12 cellular contexts compared by ENCODE assay signal in the genomic region with DNA sequence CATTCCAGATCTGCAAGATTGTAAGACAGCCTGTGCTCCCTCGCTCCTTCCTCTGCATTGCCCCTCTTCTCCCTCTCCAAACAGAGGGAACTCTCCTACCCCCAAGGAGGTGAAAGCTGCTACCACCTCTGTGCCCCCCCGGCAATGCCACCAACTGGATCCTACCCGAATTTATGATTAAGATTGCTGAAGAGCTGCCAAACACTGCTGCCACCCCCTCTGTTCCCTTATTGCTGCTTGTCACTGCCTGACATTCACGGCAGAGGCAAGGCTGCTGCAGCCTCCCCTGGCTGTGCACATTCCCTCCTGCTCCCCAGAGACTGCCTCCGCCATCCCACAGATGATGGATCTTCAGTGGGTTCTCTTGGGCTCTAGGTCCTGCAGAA. TPM values are rescaled to one million over a fixed set of nuclear protein-coding genes. Genes with fewer than 3 reads are reported as not detected.
DNase-seq lines count a peak whose midpoint lies in the region; ATAC-seq and TF ChIP-seq lines count a peak whose summit lies in the region.
"Had no signal": no experiment of that assay in that cellular context is flagged by ENCODE, and none has a peak within 500 bp of the region (broad histone marks: within the 10 kb centered on the region; RNA-seq: fewer than 3 reads in every experiment).

No MANE protein-coding gene starts in this region.

- H3K4me1 ChIP-seq in naive thymus-derived CD4-positive, alpha-beta T cell (ENCODE audit: control insufficient read depth in 2 of 2, insufficient read depth in 2 of 2, low read length in 2 of 2): peaks cover 92 to 94% of the 10 kb centered on the region in 2 donors

- H3K9me3 ChIP-seq in CD4-positive, alpha-beta T cell (ENCODE audit: control insufficient read depth, low read length): no peaks in the 10 kb centered on the region
- H3K9me3 ChIP-seq in KOPT-K1 (ENCODE audit: insufficient read depth, low read length, poor library complexity, severe bottlenecking): no peaks in the 10 kb centered on the region
- H3K9me3 ChIP-seq in naive thymus-derived CD4-positive, alpha-beta T cell (ENCODE audit: control insufficient read depth in 2 of 3, low read length in 3 of 3): no peaks in the 10 kb centered on the region
- H3K9me3 ChIP-seq: left ventricle myocardium inferior, psoas muscle had no signal

- H3K27ac Mint-ChIP-seq in CD4-positive, alpha-beta T cell: peak overlapping the region; percentile 93
- peak overlapping the region; percentile 99 for H3K27ac Mint-ChIP-seq in activated T-helper 1 cell treated with anti-CD3 and anti-CD28 coated beads, Interleukin-12 subunit alpha, Interleukin-12 subunit beta, Interleukin-2, Interleukin-4 antibody, amounts not matched to agents 30 ng/mL and 10 ng/mL and 1 ng/mL, durations not matched to agents 14 hours and 24 hours and 36 hours
- H3K27ac Mint-ChIP-seq in naive thymus-derived CD4-positive, alpha-beta T cell: peak overlapping the region; percentile 93 to 99 (median 96)

- peaks cover 6% of the 10 kb centered on the region for H3K27me3 Mint-ChIP-seq in CD4-positive, alpha-beta T cell
- H3K27me3 Mint-ChIP-seq in activated T-helper 1 cell treated with anti-CD3 and anti-CD28 coated beads, Interleukin-12 subunit alpha, Interleukin-12 subunit beta, Interleukin-2, Interleukin-4 antibody, amounts not matched to agents 30 ng/mL and 10 ng/mL and 1 ng/mL, durations not matched to agents 14 hours and 24 hours and 36 hours (ENCODE audit: insufficient read depth): peaks cover 2% of the 10 kb centered on the region
- H3K27me3 Mint-ChIP-seq in naive thymus-derived CD4-positive, alpha-beta T cell: peaks cover 0 to 4% (median 0%) of the 10 kb centered on the region in 5 donors

- POLR2A ChIA-PET in CD4-positive, alpha-beta T cell (lab: Charles Lee): interaction anchor here (0.7 to 13.3 kb wide), 12 partner anchors 10 to 810 kb away, joined by 3 to 613 read pairs (median 31); a partner anchor contains a TSS
- POLR2A ChIA-PET in naive thymus-derived CD4-positive, alpha-beta T cell (lab: Charles Lee): interaction anchor here (0.6 to 13.3 kb wide), 11 partner anchors 9 to 828 kb away, joined by 3 to 709 read pairs (median 7); no protein-coding TSS in a partner anchor
- POLR2A ChIA-PET in HEK293T (lab: Yijun Ruan, JAX): no interaction called here

- no peaks in the 10 kb centered on the region for H3K36me3 ChIP-seq in KOPT-K1 (ENCODE audit: insufficient read depth, low read length)
- H3K36me3 ChIP-seq in naive thymus-derived CD4-positive, alpha-beta T cell (ENCODE audit: control insufficient read depth in 2 of 3, insufficient read depth in 3 of 3, low read length in 3 of 3): peaks cover 54 to 60% (median 54%) of the 10 kb centered on the region in 3 experiments
- H3K36me3 ChIP-seq: left ventricle myocardium inferior had no signal

- no peak for ATAC-seq in CD4-positive, alpha-beta T cell (ENCODE audit: poor library complexity)
- no peak for ATAC-seq in naive thymus-derived CD4-positive, alpha-beta T cell
- ATAC-seq in GM21360 (IDR thresholded peaks at IDR 0.05; ENCODE audit: unreplicated experiment): no peak
- ATAC-seq: psoas muscle had no signal

- peak overlapping the region; percentile 85 for H3K4me3 Mint-ChIP-seq in CD4-positive, alpha-beta T cell
- peak overlapping the region; percentile 79 for H3K4me3 Mint-ChIP-seq in activated T-helper 1 cell treated with anti-CD3 and anti-CD28 coated beads, Interleukin-12 subunit alpha, Interleukin-12 subunit beta, Interleukin-2, Interleukin-4 antibody, amounts not matched to agents 30 ng/mL and 10 ng/mL and 1 ng/mL, durations not matched to agents 14 hours and 24 hours and 36 hours
- peak overlapping the region; percentile 79 to 92 (median 82) for H3K4me3 Mint-ChIP-seq in naive thymus-derived CD4-positive, alpha-beta T cell

- H3K27me3 ChIP-seq in CD4-positive, alpha-beta T cell (ENCODE audit: control insufficient read depth, insufficient read depth, low read length): no peaks in the 10 kb centered on the region
- no peaks in the 10 kb centered on the region for H3K27me3 ChIP-seq in naive thymus-derived CD4-positive, alpha-beta T cell (ENCODE audit: control insufficient read depth in 2 of 2, insufficient read depth in 2 of 2, low read length in 2 of 2)

- no peak for DNase-seq in CD4-positive, alpha-beta T cell
- no peak for DNase-seq in activated T-helper 1 cell treated with anti-CD3 and anti-CD28 coated beads, Interleukin-12 subunit alpha, Interleukin-12 subunit beta, Interleukin-2, Interleukin-4 antibody, amounts not matched to agents 30 ng/mL and 10 ng/mL and 1 ng/mL, durations not matched to agents 14 hours and 24 hours and 36 hours (ENCODE audit: low spot score)
- peak in 2 of 9 donors; percentile 33 to 42 for DNase-seq in naive thymus-derived CD4-positive, alpha-beta T cell
- DNase-seq in GM20000 (ENCODE audit: low spot score) (no peak), HEK293T (ENCODE audit: extremely low spot score) (no peak), GM10266 (ENCODE audit: extremely low spot score) (no peak)
- DNase-seq: foreskin fibroblast, left ventricle myocardium inferior, NCI-H748 treated with DMSO at 0.1 percent for 48 hours, psoas muscle had no signal

- peaks cover 84% of the 10 kb centered on the region for H3K36me3 Mint-ChIP-seq in CD4-positive, alpha-beta T cell (ENCODE audit: low read depth)
- H3K36me3 Mint-ChIP-seq in activated T-helper 1 cell treated with anti-CD3 and anti-CD28 coated beads, Interleukin-12 subunit alpha, Interleukin-12 subunit beta, Interleukin-2, Interleukin-4 antibody, amounts not matched to agents 30 ng/mL and 10 ng/mL and 1 ng/mL, durations not matched to agents 14 hours and 24 hours and 36 hours (ENCODE audit: low read depth): peaks cover 66% of the 10 kb centered on the region
- peaks cover 36 to 69% (median 58%) of the 10 kb centered on the region in 5 donors for H3K36me3 Mint-ChIP-seq in naive thymus-derived CD4-positive, alpha-beta T cell

- peaks cover 96% of the 10 kb centered on the region for H3K4me1 Mint-ChIP-seq in CD4-positive, alpha-beta T cell (ENCODE audit: low read depth)
- H3K4me1 Mint-ChIP-seq in activated T-helper 1 cell treated with anti-CD3 and anti-CD28 coated beads, Interleukin-12 subunit alpha, Interleukin-12 subunit beta, Interleukin-2, Interleukin-4 antibody, amounts not matched to agents 30 ng/mL and 10 ng/mL and 1 ng/mL, durations not matched to agents 14 hours and 24 hours and 36 hours (ENCODE audit: low read depth): peaks cover 96% of the 10 kb centered on the region
- H3K4me1 Mint-ChIP-seq in naive thymus-derived CD4-positive, alpha-beta T cell: peaks cover 71 to 97% (median 94%) of the 10 kb centered on the region in 7 donors

- CTCF ChIA-PET in CD4-positive, alpha-beta T cell (lab: Charles Lee): interaction anchor here (1.0 to 1.6 kb wide), 5 partner anchors 10 to 828 kb away, joined by 3 to 10 read pairs (median 5); no protein-coding TSS in a partner anchor
- CTCF ChIA-PET in naive thymus-derived CD4-positive, alpha-beta T cell (lab: Charles Lee): interaction anchor here (0.6 to 3.0 kb wide), 8 partner anchors 9 to 429 kb away, joined by 3 to 16 read pairs (median 5); no protein-coding TSS in a partner anchor
- CTCF ChIA-PET in HEK293T (lab: Yijun Ruan, JAX): interaction anchor here (1.4 to 1.5 kb wide), 2 partner anchors 38 to 517 kb away, joined by 3 read pairs; no protein-coding TSS in a partner anchor

- H3K9me3 Mint-ChIP-seq in CD4-positive, alpha-beta T cell: peaks cover 2% of the 10 kb centered on the region
- no peaks in the 10 kb centered on the region for H3K9me3 Mint-ChIP-seq in activated T-helper 1 cell treated with anti-CD3 and anti-CD28 coated beads, Interleukin-12 subunit alpha, Interleukin-12 subunit beta, Interleukin-2, Interleukin-4 antibody, amounts not matched to agents 30 ng/mL and 10 ng/mL and 1 ng/mL, durations not matched to agents 14 hours and 24 hours and 36 hours
- peaks cover 0 to 14% (median 0%) of the 10 kb centered on the region in 11 donors for H3K9me3 Mint-ChIP-seq in naive thymus-derived CD4-positive, alpha-beta T cell

- peak overlapping the region; percentile 18 for H3K4me3 ChIP-seq in naive thymus-derived CD4-positive, alpha-beta T cell (ENCODE audit: low read length)
- H3K4me3 ChIP-seq: left ventricle myocardium inferior, psoas muscle had no signal

- peak overlapping the region; percentile 99 for H3K27ac ChIP-seq in CD4-positive, alpha-beta T cell (ENCODE audit: low read depth, low read length)
- H3K27ac ChIP-seq in KOPT-K1 (ENCODE audit: low read depth, low read length, poor library complexity, severe bottlenecking): peak overlapping the region; percentile 98
- peak overlapping the region; percentile 96 for H3K27ac ChIP-seq in naive thymus-derived CD4-positive, alpha-beta T cell (ENCODE audit: low read depth, low read length)
- H3K27ac ChIP-seq: left ventricle myocardium inferior, psoas muscle had no signal

- no peak for TF ChIP-seq CTCF in CD4-positive, alpha-beta T cell (IDR thresholded peaks at IDR 0.05)
- no peak for TF ChIP-seq CTCF in GM20000 (IDR thresholded peaks at IDR 0.05; ENCODE audit: extremely low read depth, missing control alignments)
- no peak for TF ChIP-seq CTCF in GM10266 (IDR thresholded peaks at IDR 0.05; ENCODE audit: control insufficient read depth, insufficient read depth, low read depth, missing control alignments)

- intact Hi-C loops in CD4-positive, alpha-beta T cell (cut with DNase I, micrococcal nuclease): loop anchor here (5.0 to 10.0 kb wide), 8 partner anchors 34 to 804 kb away; no protein-coding TSS in a partner anchor
- intact Hi-C loops in activated T-helper 1 cell treated with anti-CD3 and anti-CD28 coated beads, Interleukin-12 subunit alpha, Interleukin-12 subunit beta, Interleukin-2, Interleukin-4 antibody, amounts not matched to agents 30 ng/mL and 10 ng/mL and 1 ng/mL, durations not matched to agents 14 hours and 24 hours and 36 hours (cut with micrococcal nuclease): loop anchor here (2.0 to 10.0 kb wide), 2 partner anchors 61 to 167 kb away; no protein-coding TSS in a partner anchor
- intact Hi-C loops in naive thymus-derived CD4-positive, alpha-beta T cell (cut with micrococcal nuclease): loop anchor here in 1 of 2 donors (2.0 to 10.0 kb wide), 3 partner anchors 15 to 247 kb away; no protein-coding TSS in a partner anchor

RNA-seq across cellular contexts. Expression of a gene that starts 37.4 kb away (rescaled TPM):
- 10 to 100 TPM; 41.8 to 44.1 TPM for total RNA-seq in CD4-positive, alpha-beta T cell
- total RNA-seq in activated T-helper 1 cell treated with anti-CD3 and anti-CD28 coated beads, Interleukin-12 subunit alpha, Interleukin-12 subunit beta, Interleukin-2, Interleukin-4 antibody, amounts not matched to agents 30 ng/mL and 10 ng/mL and 1 ng/mL, durations not matched to agents 14 hours and 24 hours and 36 hours: 228 and 229 TPM in 2 replicates
- total RNA-seq in naive thymus-derived CD4-positive, alpha-beta T cell: 100 to 1,000 TPM in 3 of 5 experiments, 10 to 100 TPM in 2; 68.8 to 157 (median 117) TPM
- polyA plus RNA-seq in naive thymus-derived CD4-positive, alpha-beta T cell: 100 to 1,000 TPM; 766 to 777 TPM

RNA-seq across cellular contexts. Expression of a gene that starts 46.5 kb away (rescaled TPM):
- 1 to 10 TPM; 7.1 to 8.9 TPM for total RNA-seq in CD4-positive, alpha-beta T cell
- total RNA-seq in activated T-helper 1 cell treated with anti-CD3 and anti-CD28 coated beads, Interleukin-12 subunit alpha, Interleukin-12 subunit beta, Interleukin-2, Interleukin-4 antibody, amounts not matched to agents 30 ng/mL and 10 ng/mL and 1 ng/mL, durations not matched to agents 14 hours and 24 hours and 36 hours: 13.2 and 13.6 TPM in 2 replicates
- 10 to 100 TPM; 10.5 to 16.3 (median 14.7) TPM for total RNA-seq in naive thymus-derived CD4-positive, alpha-beta T cell
- 10 to 100 TPM in 1 of 2 donors, 1 to 10 TPM in 1; 6.7 to 10.1 TPM for polyA plus RNA-seq in naive thymus-derived CD4-positive, alpha-beta T cell
